20 cellular contexts compared by ENCODE assay signal in the genomic region with DNA sequence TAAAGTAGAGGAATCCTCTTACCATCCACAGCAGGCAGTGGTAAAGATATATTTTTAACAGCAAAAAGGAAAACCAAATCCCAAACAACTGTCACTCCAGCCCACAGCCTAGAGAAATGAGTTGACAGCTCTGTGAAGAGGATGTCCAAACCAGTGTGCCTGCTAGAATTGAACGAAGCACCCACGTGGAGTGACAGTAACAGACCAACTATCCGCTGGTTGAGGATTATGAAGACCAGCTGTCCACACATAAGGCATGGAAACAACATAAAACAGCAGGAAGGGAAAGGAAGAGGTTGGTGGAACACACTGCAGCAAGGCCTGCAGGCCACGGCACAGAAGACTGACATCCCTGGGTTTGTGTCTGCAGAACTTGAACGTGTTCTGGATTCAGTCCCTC.
"Had no signal": no experiment of that assay in that cellular context is flagged by ENCODE, and none has a peak within 500 bp of the region (broad histone marks: within the 10 kb centered on the region; RNA-seq: fewer than 3 reads in every experiment).

No MANE protein-coding gene starts in this region.

- ATAC-seq: gastrocnemius medialis; left ventricle myocardium superior; natural killer cell treated with Interleukin-12 subunit alpha and Interleukin-12 subunit beta and Interleukin-15 and Interleukin-18, amount 100 ng/mL, for 72 hours; sciatic nerve; stimulated activated memory B cell treated with anti-CD40 and anti-IgM and Interleukin-4, amounts not matched to agents 10 μg/mL and 1 μg/mL and 100 μg/mL, for 72 hours; stimulated activated naive CD8-positive, alpha-beta T cell treated with anti-CD3 and anti-CD28 coated beads, Interleukin-15, Interleukin-2, amounts not matched to agents 100 U/mL and 50 U/mL, for 24 hours had no signal

- H3K4me2 ChIP-seq: neural progenitor cell had no signal

- H3K36me3 ChIP-seq: gastrocnemius medialis, lower lobe of right lung, neural progenitor cell, prostate gland, right atrium auricular region, thoracic aorta, tibial nerve, vagina had no signal

- H3K4me1 Mint-ChIP-seq: naive B cell; stimulated activated memory B cell treated with anti-CD40 and anti-IgM and Interleukin-4, amounts not matched to agents 10 μg/mL and 1 μg/mL and 100 μg/mL, for 72 hours had no signal

- H3K4me3 Mint-ChIP-seq: naive B cell; natural killer cell treated with Interleukin-12 subunit alpha and Interleukin-12 subunit beta and Interleukin-15 and Interleukin-18, amount 100 ng/mL, for 72 hours; neural progenitor cell; stimulated activated memory B cell treated with anti-CD40 and anti-IgM and Interleukin-4, amounts not matched to agents 10 μg/mL and 1 μg/mL and 100 μg/mL, for 72 hours had no signal

- H3K9me3 Mint-ChIP-seq: naive B cell; natural killer cell treated with Interleukin-12 subunit alpha and Interleukin-12 subunit beta and Interleukin-15 and Interleukin-18, amount 100 ng/mL, for 72 hours; neural progenitor cell; stimulated activated memory B cell treated with anti-CD40 and anti-IgM and Interleukin-4, amounts not matched to agents 10 μg/mL and 1 μg/mL and 100 μg/mL, for 72 hours had no signal

- H3K4me1 ChIP-seq: gastrocnemius medialis, lower lobe of right lung, prostate gland, vagina had no signal

- H3K9me3 ChIP-seq: gastrocnemius medialis, lower lobe of right lung, prostate gland, right atrium auricular region, thoracic aorta, tibial nerve, vagina had no signal

- H3K27ac ChIP-seq: gastrocnemius medialis, lower lobe of right lung, neural progenitor cell, prostate gland, right atrium auricular region, thoracic aorta, tibial nerve, vagina had no signal

- H3K27me3 Mint-ChIP-seq: stimulated activated memory B cell treated with anti-CD40 and anti-IgM and Interleukin-4, amounts not matched to agents 10 μg/mL and 1 μg/mL and 100 μg/mL, for 72 hours had no signal

- H3K4me3 ChIP-seq: gastrocnemius medialis, lower lobe of right lung, neural progenitor cell, prostate gland, right atrium auricular region, thoracic aorta, tibial nerve, vagina had no signal

- H3K27me3 ChIP-seq: gastrocnemius medialis, neural progenitor cell, right atrium auricular region, tibial nerve, vagina had no signal

- H3K9ac ChIP-seq: neural progenitor cell had no signal

- DNase-seq: cortex of kidney; effector CD4-positive, alpha-beta T cell; gastrocnemius medialis; head of caudate nucleus; left ventricle myocardium superior; lower lobe of right lung; naive B cell; nucleus accumbens; stimulated activated CD4-positive, alpha-beta T cell treated with anti-CD3 and anti-CD28 coated beads, Interleukin-2, amount 100 ng/mL, for 24 hours; stimulated activated CD4-positive, alpha-beta T cell treated with anti-CD3 and anti-CD28 coated beads, Interleukin-4, amount 100 ng/mL, for 24 hours; stimulated activated naive CD8-positive, alpha-beta T cell treated with anti-CD3 and anti-CD28 coated beads, Interleukin-15, Interleukin-2, amounts not matched to agents 100 U/mL and 50 U/mL, for 24 hours had no signal

- H3K27ac Mint-ChIP-seq: naive B cell; natural killer cell treated with Interleukin-12 subunit alpha and Interleukin-12 subunit beta and Interleukin-15 and Interleukin-18, amount 100 ng/mL, for 72 hours; neural progenitor cell; stimulated activated memory B cell treated with anti-CD40 and anti-IgM and Interleukin-4, amounts not matched to agents 10 μg/mL and 1 μg/mL and 100 μg/mL, for 72 hours had no signal

- H2AFZ ChIP-seq: neural progenitor cell had no signal
